23 cellular contexts compared by ENCODE assay signal in genomic region chr10:121195524-121195910, GRCh38.
"Had no signal": no experiment of that assay in that cellular context is flagged by ENCODE, and none has a peak within 500 bp of the region (broad histone marks: within the 10 kb centered on the region; RNA-seq: fewer than 3 reads in every experiment).

No MANE protein-coding gene starts in this region.

- H3K9me3 ChIP-seq: heart right ventricle, left lung, lower lobe of right lung, right atrium auricular region, tibial nerve, upper lobe of left lung, vagina had no signal

- H3K9ac ChIP-seq: parathyroid adenoma had no signal

- H3K4me1 ChIP-seq: heart right ventricle, left lung, lower lobe of right lung, parathyroid adenoma, right atrium auricular region, tibial nerve, upper lobe of left lung, vagina had no signal

- H3K27me3 ChIP-seq: hepatocyte, left lung, right atrium auricular region, tibial nerve, upper lobe of left lung, vagina had no signal

- H2AFZ ChIP-seq: hepatocyte, parathyroid adenoma had no signal

- H3K79me2 ChIP-seq: hepatocyte, parathyroid adenoma had no signal

- DNase-seq: heart right ventricle; islet precursor cell; left lung; lower lobe of right lung; mesendoderm; naive thymus-derived CD4-positive, alpha-beta T cell; nucleus accumbens; stimulated activated CD4-positive, alpha-beta T cell treated with anti-CD3 and anti-CD28 coated beads, Interleukin-12 subunit alpha, Interleukin-12 subunit beta, amount 100 ng/mL, for 4 hours; stimulated activated CD4-positive, alpha-beta T cell treated with anti-CD3 and anti-CD28 coated beads, Interleukin-15, amount 100 ng/mL, for 24 hours; stimulated activated CD4-positive, alpha-beta T cell treated with anti-CD3 and anti-CD28 coated beads, Interleukin-2, amount 100 ng/mL, for 24 hours; stimulated activated CD4-positive, alpha-beta T cell treated with anti-CD3 and anti-CD28 coated beads, Interleukin-4, amount 100 ng/mL, for 1 hour; stimulated activated naive B cell treated with anti-CD40 and anti-IgM and Interleukin-4, amounts not matched to agents 10 μg/mL and 1 μg/mL and 100 μg/mL, for 72 hours; stimulated activated naive CD8-positive, alpha-beta T cell treated with anti-CD3 and anti-CD28 coated beads, Interleukin-15, Interleukin-2, amounts not matched to agents 100 U/mL and 50 U/mL, for 24 hours; substantia nigra had no signal

- H3K27ac ChIP-seq: heart right ventricle, hepatocyte, left lung, lower lobe of right lung, parathyroid adenoma, right atrium auricular region, tibial nerve, upper lobe of left lung, vagina had no signal

- ATAC-seq: heart right ventricle; left lung; lower lobe of right lung; naive thymus-derived CD4-positive, alpha-beta T cell; natural killer cell treated with Interleukin-12 subunit alpha and Interleukin-12 subunit beta and Interleukin-15 and Interleukin-18, amount 100 ng/mL, for 72 hours; sciatic nerve; stimulated activated naive B cell treated with anti-CD40 and anti-IgM and Interleukin-4, amounts not matched to agents 10 μg/mL and 1 μg/mL and 100 μg/mL, for 72 hours; stimulated activated naive CD8-positive, alpha-beta T cell treated with anti-CD3 and anti-CD28 coated beads, Interleukin-15, Interleukin-2, amounts not matched to agents 100 U/mL and 50 U/mL, for 24 hours had no signal

- H3K36me3 ChIP-seq: heart right ventricle, left lung, lower lobe of right lung, right atrium auricular region, tibial nerve, upper lobe of left lung, vagina had no signal

- H3K4me3 ChIP-seq: heart right ventricle, hepatocyte, left lung, lower lobe of right lung, right atrium auricular region, skin epidermis, tibial nerve, upper lobe of left lung, vagina had no signal

- H3K4me2 ChIP-seq: hepatocyte had no signal
